Comparison of ENCODE assay signal across 25 cellular contexts in the genomic region with DNA sequence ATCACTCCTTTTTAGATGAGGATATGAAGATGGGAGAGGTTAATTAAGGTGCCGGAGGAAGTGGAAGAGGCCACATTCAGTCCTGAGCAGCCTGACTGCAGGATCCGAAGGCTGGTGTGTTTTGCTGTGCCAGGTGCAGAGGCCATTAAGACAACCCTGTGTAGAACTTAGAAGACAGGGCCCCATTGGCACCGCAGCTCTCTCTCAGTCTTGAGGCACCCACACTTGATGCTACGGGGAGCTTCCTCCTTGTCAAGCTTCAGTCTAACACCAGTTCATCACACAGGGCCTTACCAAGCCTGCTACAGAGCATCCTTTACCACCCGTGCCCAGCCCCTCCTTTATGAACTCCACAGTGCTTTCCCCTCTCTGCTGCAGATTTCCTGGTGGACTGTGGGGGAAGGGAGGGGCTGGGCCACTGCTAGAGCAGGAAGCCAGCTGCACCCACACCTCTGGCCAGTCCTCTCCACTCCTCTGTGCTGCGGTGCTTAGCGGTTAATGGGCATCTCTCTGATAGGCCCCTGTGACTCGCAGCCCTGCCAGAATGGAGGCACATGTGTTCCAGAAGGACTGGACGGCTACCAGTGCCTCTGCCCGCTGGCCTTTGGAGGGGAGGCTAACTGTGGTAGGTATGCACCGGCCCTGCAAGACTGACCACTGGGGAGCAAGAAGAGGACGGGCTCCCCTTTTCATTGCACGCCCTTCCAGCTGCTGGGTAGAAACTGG. TPM values are rescaled to one million over a fixed set of nuclear protein-coding genes. Genes with fewer than 3 reads are reported as not detected.
A peak's percentile ranks its signal among the peaks of the same experiment; 100 is the strongest.
DNase-seq lines count a peak whose midpoint lies in the region; ATAC-seq lines count a peak whose summit lies in the region.
"Had no signal": no experiment of that assay in that cellular context is flagged by ENCODE, and none has a peak within 500 bp of the region (broad histone marks: within the 10 kb centered on the region; RNA-seq: fewer than 3 reads in every experiment).

No MANE protein-coding gene starts in this region.

- in situ Hi-C loops in KBM-7 (cut with MboI; ENCODE audit: low pct_unique_long_range_greater_than_20kb, low sequenced_read_pairs): no loop called here

- no peak overlapping the region for H3K9ac ChIP-seq in BLaER1 treated with 17β-estradiol and CSF1 and Interleukin-3, amounts not matched to agents 10 nM and 100 nM

- ATAC-seq in sciatic nerve: no peak
- ATAC-seq: Panc1 had no signal

- H3K4me1 ChIP-seq in BLaER1 treated with 17β-estradiol and CSF1 and Interleukin-3, amounts not matched to agents 10 nM and 100 nM: peaks cover 8 to 31% (median 27%) of the 10 kb centered on the region in 10 experiments; a peak in 18 of 20 replicates

- intact Hi-C loops in sciatic nerve (cut with DNase I): no loop called here

- no peaks in the 10 kb centered on the region for H3K36me3 ChIP-seq in BLaER1 treated with 17β-estradiol and CSF1 and Interleukin-3, amounts not matched to agents 10 nM and 100 nM

- H3K27ac ChIP-seq in BLaER1 treated with 17β-estradiol and CSF1 and Interleukin-3, amounts not matched to agents 10 nM and 100 nM: no peak overlapping the region
- H3K27ac ChIP-seq: HL-60, RWPE1, SK-N-MC had no signal

- H3K4me2 ChIP-seq in BLaER1 treated with 17β-estradiol and CSF1 and Interleukin-3, amounts not matched to agents 10 nM and 100 nM: peak overlapping the region in 7 of 11 experiments; percentile 35 to 61 (median 48); a peak in 14 of 22 replicates

- H3K27me3 ChIP-seq in BLaER1 treated with 17β-estradiol and CSF1 and Interleukin-3, amounts not matched to agents 10 nM and 100 nM: no peaks in the 10 kb centered on the region

- peaks cover 0 to 7% (median 0%) of the 10 kb centered on the region in 11 experiments; a peak in 7 of 22 replicates for H3K9me3 ChIP-seq in BLaER1 treated with 17β-estradiol and CSF1 and Interleukin-3, amounts not matched to agents 10 nM and 100 nM (replicated peaks in 1 of 11)

- no peak overlapping the region for H3K4me3 ChIP-seq in BLaER1 treated with 17β-estradiol and CSF1 and Interleukin-3, amounts not matched to agents 10 nM and 100 nM
- H3K4me3 ChIP-seq: SK-N-MC had no signal

- H4K20me1 ChIP-seq in BLaER1 treated with 17β-estradiol and CSF1 and Interleukin-3, amounts not matched to agents 10 nM and 100 nM: no peaks in the 10 kb centered on the region; a peak in 1 of 22 replicates

- peak; percentile 31 for DNase-seq in activated effector memory CD4-positive, alpha-beta T cell treated with anti-CD3 and anti-CD28 coated beads, Interleukin-2, amount 50 U/mL, for 16 hours
- DNase-seq in activated effector memory CD4-positive, alpha-beta T cell treated with Interleukin-2 at 50 U/mL for 16 hours: no peak
- DNase-seq in islet precursor cell (peak; percentile 56), sciatic nerve (ENCODE audit: low spot score) (peak; percentile 54), cerebellar nuclear complex (lab: John Stamatoyannopoulos, UW) (no peak), KBM-7 (no peak), NCI-H1092 (lab: John Stamatoyannopoulos, UW) (no peak)
- DNase-seq: 8988T; ACHN; CD4-positive, alpha-beta T cell; H7; Karpas-422; NCI-H1105; NCI-H1436 treated with DMSO at 0.1 percent for 48 hours; NCI-H187 treated with DMSO at 0.1 percent for 48 hours; NCI-H2171 treated with DMSO at 0.1 percent for 48 hours; NCI-H524 treated with DMSO at 0.1 percent for 48 hours; NCI-H82; SIG-M5 had no signal

RNA-seq across cellular contexts. Expression of gene VWA2, which starts 45.5 kb away (rescaled TPM):
- total RNA-seq in sciatic nerve: 0.62 TPM
- total RNA-seq: CD4-positive, alpha-beta T cell; OCI-LY7 had no signal

Comparison
In these comparisons a context has a peak if more than half of its experiments do, and no peak if none do; other contexts are left out.
1. DNase-seq: peak in activated effector memory CD4-positive, alpha-beta T cell treated with anti-CD3 and anti-CD28 coated beads, Interleukin-2, amount 50 U/mL, for 16 hours (single experiment), islet precursor cell (single experiment) and sciatic nerve (single experiment); none in activated effector memory CD4-positive, alpha-beta T cell treated with Interleukin-2 at 50 U/mL for 16 hours (single experiment), cerebellar nuclear complex (0 of 2), KBM-7 (single experiment) and NCI-H1092 (single experiment).